15 cellular contexts compared by ENCODE assay signal in genomic region chr3:123346726-123347125, GRCh38.
DNase-seq lines count a peak whose midpoint lies in the region; ATAC-seq and TF ChIP-seq lines count a peak whose summit lies in the region.
"Had no signal": no experiment of that assay in that cellular context is flagged by ENCODE, and none has a peak within 500 bp of the region (broad histone marks: within the 10 kb centered on the region; RNA-seq: fewer than 3 reads in every experiment).

No MANE protein-coding gene starts in this region.

- no peak for TF ChIP-seq POLR2A in body of pancreas (IDR thresholded peaks at IDR 0.05)
- no peak for TF ChIP-seq POLR2A in sigmoid colon (IDR thresholded peaks at IDR 0.05)

- intact Hi-C loops in body of pancreas (cut with DNase I), result no loop called here
- intact Hi-C loops in left cardiac atrium (cut with DNase I), result loop anchor here in 1 of 2 donors (5.0 kb wide), 1 partner anchor 101 kb away; the partner anchor contains the start of gene ADCY5
- intact Hi-C loops in sigmoid colon (cut with DNase I), result no loop called here

- H3K9me3 Mint-ChIP-seq in HFFc6, result no peaks in the 10 kb centered on the region
- H3K9me3 Mint-ChIP-seq: activated B cell treated with CpG ODN at 0.5 μM for 24 hours had no signal

- no peak overlapping the region for H3K27ac Mint-ChIP-seq in HFFc6
- H3K27ac Mint-ChIP-seq: activated B cell treated with CpG ODN at 0.5 μM for 24 hours; activated naive CD8-positive, alpha-beta T cell had no signal

- ATAC-seq in body of pancreas, result peak; percentile 32
- ATAC-seq in left cardiac atrium, result peak; percentile 49 to 80
- no peak for ATAC-seq in stimulated activated naive CD8-positive, alpha-beta T cell treated with anti-CD3 and anti-CD28 coated beads, Interleukin-15, Interleukin-2, amounts not matched to agents 100 U/mL and 50 U/mL, for 24 hours

- H3K27me3 ChIP-seq in body of pancreas, result no peaks in the 10 kb centered on the region
- H3K27me3 ChIP-seq in sigmoid colon, result no peaks in the 10 kb centered on the region
- H3K27me3 ChIP-seq: BE2C had no signal

- H3K4me3 ChIP-seq in body of pancreas (no peak overlapping the region), sigmoid colon (no peak overlapping the region)

- H3K36me3 ChIP-seq in body of pancreas (replicated peaks in 1 of 2; ENCODE audit: insufficient read depth in 1 of 2, low read depth in 2 of 2), result no peaks in the 10 kb centered on the region
- H3K36me3 ChIP-seq in sigmoid colon, result peaks cover 0 to 24% (median 3%) of the 10 kb centered on the region in 4 donors
- H3K36me3 ChIP-seq: BE2C had no signal

- peaks cover 12% of the 10 kb centered on the region for H3K4me1 Mint-ChIP-seq in HFFc6 (ENCODE audit: low read depth)
- H3K4me1 Mint-ChIP-seq: activated B cell treated with CpG ODN at 0.5 μM for 24 hours had no signal

- no peak for TF ChIP-seq EP300 in sigmoid colon (IDR thresholded peaks at IDR 0.05)

- DNase-seq in HFFc6 (peak; percentile 8), body of pancreas (peak in 1 of 4 donors; percentile 41), left cardiac atrium (peak; percentile 63), sigmoid colon (peak; percentile 50), NCI-H2029 treated with DMSO at 0.1 percent for 48 hours (lab: John Stamatoyannopoulos, UW) (no peak), T-helper 2 cell (no peak), NOMO-1 treated with DMSO at 0.1 percent for 48 hours (lab: John Stamatoyannopoulos, UW; ENCODE audit: unreplicated experiment) (no peak)
- no peak for DNase-seq in stimulated activated naive CD8-positive, alpha-beta T cell treated with anti-CD3 and anti-CD28 coated beads, Interleukin-15, Interleukin-2, amounts not matched to agents 100 U/mL and 50 U/mL, for 24 hours
- DNase-seq: activated B cell treated with CpG ODN at 0.5 μM for 24 hours; activated CD8-positive, alpha-beta memory T cell treated with anti-CD3 and anti-CD28 coated beads, Interleukin-2, amount 50 U/mL, for 48 hours; BE2C; NCI-H1930; occipital lobe had no signal

- H3K36me3 Mint-ChIP-seq in HFFc6 (ENCODE audit: low read depth), result no peaks in the 10 kb centered on the region
- H3K36me3 Mint-ChIP-seq: activated naive CD8-positive, alpha-beta T cell had no signal

- H3K9me3 ChIP-seq in body of pancreas (no peaks in the 10 kb centered on the region), sigmoid colon (no peaks in the 10 kb centered on the region)
- H3K9me3 ChIP-seq: BE2C had no signal

- H3K27ac ChIP-seq in body of pancreas, result no peak overlapping the region
- H3K27ac ChIP-seq in sigmoid colon, result peak overlapping the region in 3 of 4 donors; percentile 7 to 74 (median 47)
- H3K27ac ChIP-seq: KMS-11 had no signal

- H3K4me3 Mint-ChIP-seq in HFFc6, result no peak overlapping the region; the same call in 1 of the 2 replicates
- H3K4me3 Mint-ChIP-seq: activated B cell treated with CpG ODN at 0.5 μM for 24 hours; activated naive CD8-positive, alpha-beta T cell had no signal

- 22 to 29% methylated on average over 11 of the region's 11 CpGs for WGBS in body of pancreas, 2 donors
- WGBS in sigmoid colon, 2 donors, result 84 to 88% methylated on average over 11 of the region's 11 CpGs

- peaks cover 15% of the 10 kb centered on the region for H3K4me1 ChIP-seq in body of pancreas
- peaks cover 0 to 61% (median 56%) of the 10 kb centered on the region in 4 donors for H3K4me1 ChIP-seq in sigmoid colon

- TF ChIP-seq CTCF in HFFc6 (IDR thresholded peaks at IDR 0.05) (no peak), body of pancreas (IDR thresholded peaks at IDR 0.05) (no peak), sigmoid colon (IDR thresholded peaks at IDR 0.05) (no peak)

- H3K27me3 Mint-ChIP-seq in HFFc6 (ENCODE audit: insufficient read depth), result peaks cover 47% of the 10 kb centered on the region

Comparison
In these comparisons a context has a peak if more than half of its experiments do, and no peak if none do; other contexts are left out.
1. DNase-seq: peak in HFFc6 (single experiment), left cardiac atrium (single experiment) and sigmoid colon (single experiment); none in stimulated activated naive CD8-positive, alpha-beta T cell treated with anti-CD3 and anti-CD28 coated beads, Interleukin-15, Interleukin-2, amounts not matched to agents 100 U/mL and 50 U/mL, for 24 hours (single experiment), NCI-H2029 treated with DMSO at 0.1 percent for 48 hours (single experiment), T-helper 2 cell (0 of 5) and NOMO-1 treated with DMSO at 0.1 percent for 48 hours (single experiment).
2. H3K27ac ChIP-seq: peak in sigmoid colon (3 of 4); none in body of pancreas (0 of 4).